ENCODE assay signal across 9 cellular contexts in genomic region chr5:65213921-65214525, GRCh38.
DNase-seq lines count a peak whose midpoint lies in the region; ATAC-seq, FAIRE-seq and TF ChIP-seq lines count a peak whose summit lies in the region.
"Had no signal": no experiment of that assay in that cellular context is flagged by ENCODE, and none has a peak within 500 bp of the region (broad histone marks: within the 10 kb centered on the region; RNA-seq: fewer than 3 reads in every experiment).

No MANE protein-coding gene starts in this region.

- no peak for ATAC-seq in HG03039 (IDR thresholded peaks at IDR 0.05; ENCODE audit: unreplicated experiment)
- no peak for ATAC-seq in activated CD8-positive, alpha-beta T cell treated with anti-CD3 and anti-CD28 coated beads for 36 hours
- ATAC-seq in HG02759 (IDR thresholded peaks at IDR 0.05; ENCODE audit: unreplicated experiment) = no peak
- ATAC-seq in HG03378 (IDR thresholded peaks at IDR 0.05; ENCODE audit: unreplicated experiment) = no peak

- CTCF ChIA-PET in activated CD8-positive, alpha-beta T cell treated with anti-CD3 and anti-CD28 coated beads for 36 hours (lab: Charles Lee) = no interaction called here

- POLR2A ChIA-PET in activated CD8-positive, alpha-beta T cell treated with anti-CD3 and anti-CD28 coated beads for 36 hours (lab: Charles Lee) = no interaction called here

- DNase-seq in EH (ENCODE audit: low read depth) (peak; percentile 47), LoVo (ENCODE audit: low spot score) (peak; percentile 12), bronchial epithelial cell (ENCODE audit: low read depth) (peak; percentile 49), mesothelial cell of epicardium (ENCODE audit: low spot score in 2 of 2, unreplicated experiment in 2 of 2) (no peak)
- DNase-seq in activated CD8-positive, alpha-beta T cell treated with anti-CD3 and anti-CD28 coated beads for 36 hours = no peak

- H3K9me3 Mint-ChIP-seq in mesothelial cell of epicardium = peaks cover 11% of the 10 kb centered on the region
- H3K9me3 Mint-ChIP-seq in activated CD8-positive, alpha-beta T cell treated with anti-CD3 and anti-CD28 coated beads for 36 hours = no peaks in the 10 kb centered on the region

- no peak overlapping the region for H3K27ac Mint-ChIP-seq in mesothelial cell of epicardium
- no peak overlapping the region for H3K27ac Mint-ChIP-seq in activated CD8-positive, alpha-beta T cell treated with anti-CD3 and anti-CD28 coated beads for 36 hours
- H3K27ac Mint-ChIP-seq: activated naive CD8-positive, alpha-beta T cell had no signal

- no peak overlapping the region for H3K4me3 Mint-ChIP-seq in mesothelial cell of epicardium
- H3K4me3 Mint-ChIP-seq in activated CD8-positive, alpha-beta T cell treated with anti-CD3 and anti-CD28 coated beads for 36 hours = no peak overlapping the region
- H3K4me3 Mint-ChIP-seq: activated naive CD8-positive, alpha-beta T cell had no signal

- H3K36me3 Mint-ChIP-seq in mesothelial cell of epicardium = peaks cover 31% of the 10 kb centered on the region
- H3K36me3 Mint-ChIP-seq in activated CD8-positive, alpha-beta T cell treated with anti-CD3 and anti-CD28 coated beads for 36 hours (ENCODE audit: low read depth) = no peaks in the 10 kb centered on the region

- H3K4me3 ChIP-seq in bronchial epithelial cell (ENCODE audit: low read depth, low read length) = no peak overlapping the region

- no peaks in the 10 kb centered on the region for H3K27me3 Mint-ChIP-seq in mesothelial cell of epicardium (ENCODE audit: low read depth)
- H3K27me3 Mint-ChIP-seq in activated CD8-positive, alpha-beta T cell treated with anti-CD3 and anti-CD28 coated beads for 36 hours = no peaks in the 10 kb centered on the region
- H3K27me3 Mint-ChIP-seq: activated naive CD8-positive, alpha-beta T cell had no signal

- no peaks in the 10 kb centered on the region for H3K36me3 ChIP-seq in bronchial epithelial cell (ENCODE audit: control insufficient read depth, insufficient read depth, low read length)

- FAIRE-seq in bronchial epithelial cell (lab: Jason Lieb, UNC) = no peak

- intact Hi-C loops in activated CD8-positive, alpha-beta T cell treated with anti-CD3 and anti-CD28 coated beads for 36 hours (cut with micrococcal nuclease) = no loop called here

- peak; percentile 60 for TF ChIP-seq CTCF in bronchial epithelial cell (IDR thresholded peaks at IDR 0.05; ENCODE audit: insufficient read depth, low read length, severe bottlenecking)
- TF ChIP-seq CTCF in mesothelial cell of epicardium (IDR thresholded peaks at IDR 0.05; ENCODE audit: unreplicated experiment) = peak; percentile 39
- no peak for TF ChIP-seq CTCF in activated CD8-positive, alpha-beta T cell treated with anti-CD3 and anti-CD28 coated beads for 36 hours (IDR thresholded peaks at IDR 0.05)

- H3K27me3 ChIP-seq in bronchial epithelial cell (ENCODE audit: control insufficient read depth, insufficient read depth, low read length) = no peaks in the 10 kb centered on the region

- H3K4me1 Mint-ChIP-seq in mesothelial cell of epicardium = no peaks in the 10 kb centered on the region
- no peaks in the 10 kb centered on the region for H3K4me1 Mint-ChIP-seq in activated CD8-positive, alpha-beta T cell treated with anti-CD3 and anti-CD28 coated beads for 36 hours (ENCODE audit: low read depth)

Comparison
In these comparisons a context has a peak if more than half of its experiments do, and no peak if none do; other contexts are left out.
1. DNase-seq: peak in EH (single experiment), LoVo (single experiment) and bronchial epithelial cell (single experiment); none in mesothelial cell of epicardium (0 of 2) and activated CD8-positive, alpha-beta T cell treated with anti-CD3 and anti-CD28 coated beads for 36 hours (single experiment).